Comparison of ENCODE assay signal across 25 cellular contexts in the genomic region with DNA sequence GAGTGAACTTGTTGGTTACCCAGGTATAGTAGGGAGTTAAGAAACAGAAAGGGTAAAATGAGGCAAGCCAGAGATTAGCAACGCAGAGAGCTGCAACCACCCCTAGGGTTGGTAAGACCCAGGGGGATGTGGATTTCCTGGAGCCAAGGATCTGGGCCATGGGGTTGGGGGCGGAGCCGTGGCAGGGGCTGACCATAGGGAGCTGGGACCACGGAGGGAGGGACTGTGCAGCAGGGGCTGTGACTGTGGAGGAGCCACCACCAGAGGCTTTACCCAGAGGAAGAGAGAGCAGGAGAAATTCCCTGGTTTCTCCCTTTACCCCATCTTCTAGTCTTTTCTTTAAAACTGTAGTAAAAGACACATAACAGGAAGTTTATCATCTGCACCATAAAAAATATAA.
"Had no signal": no experiment of that assay in that cellular context is flagged by ENCODE, and none has a peak within 500 bp of the region (broad histone marks: within the 10 kb centered on the region; RNA-seq: fewer than 3 reads in every experiment).

No MANE protein-coding gene starts in this region.

- H3K27ac ChIP-seq: epithelial cell of prostate, hepatocyte, left ventricle myocardium inferior, thoracic aorta, upper lobe of right lung had no signal

- H3K4me3 ChIP-seq: hepatocyte, left ventricle myocardium inferior, thoracic aorta, upper lobe of right lung had no signal

- H3K4me2 ChIP-seq: hepatocyte had no signal

- H3K4me1 Mint-ChIP-seq: activated naive CD8-positive, alpha-beta T cell treated with anti-CD3 and anti-CD28 coated beads, Interleukin-2, amount 10 ng/mL, durations not matched to agents 7 days and 5 days; stimulated activated naive B cell treated with anti-CD40 and anti-IgM and Interleukin-4, amounts not matched to agents 10 μg/mL and 1 μg/mL and 100 μg/mL, for 72 hours had no signal

- DNase-seq: activated CD4-positive, alpha-beta T cell treated with anti-CD3 and anti-CD28 coated beads for 48 hours; activated CD4-positive, CD25-positive, alpha-beta regulatory T cell; activated CD8-positive, alpha-beta T cell treated with anti-CD3 and anti-CD28 coated beads for 36 hours; activated naive CD4-positive, alpha-beta T cell treated with Interleukin-2 at 50 U/mL for 16 hours; activated naive CD8-positive, alpha-beta T cell treated with anti-CD3 and anti-CD28 coated beads, Interleukin-2, amount 10 ng/mL, durations not matched to agents 7 days and 5 days; activated T-cell treated with anti-CD3 and anti-CD28 coated beads, Interleukin-2, amount 50 U/mL, for 24 hours; anterior cingulate cortex; caudate nucleus; effector memory CD8-positive, alpha-beta T cell; foreskin fibroblast; kidney; left ventricle myocardium inferior; mammary epithelial cell; midbrain; occipital lobe; retina; stimulated activated naive B cell treated with anti-CD40 and anti-IgM and Interleukin-4, amounts not matched to agents 10 μg/mL and 1 μg/mL and 100 μg/mL, for 72 hours; T-helper 9 cell; upper lobe of right lung had no signal

- H3K79me2 ChIP-seq: hepatocyte had no signal

- H2AFZ ChIP-seq: hepatocyte had no signal

- H3K9me3 Mint-ChIP-seq: activated CD8-positive, alpha-beta T cell treated with anti-CD3 and anti-CD28 coated beads for 36 hours; activated naive CD8-positive, alpha-beta T cell treated with anti-CD3 and anti-CD28 coated beads, Interleukin-2, amount 10 ng/mL, durations not matched to agents 7 days and 5 days; activated T-cell treated with anti-CD3 and anti-CD28 coated beads, Interleukin-2, amount 50 U/mL, for 24 hours; activated T-helper 2 cell treated with anti-CD3 and anti-CD28 coated beads, Interferon-gamma antibody, Interleukin-2, Interleukin-4, amounts not matched to agents 10 μg/mL and 5 μg/mL and 100 μg/mL, durations not matched to agents 14 hours and 24 hours and 36 hours; effector memory CD8-positive, alpha-beta T cell; nephron had no signal

- H3K4me3 Mint-ChIP-seq: activated CD8-positive, alpha-beta T cell treated with anti-CD3 and anti-CD28 coated beads for 36 hours; activated naive CD8-positive, alpha-beta T cell treated with anti-CD3 and anti-CD28 coated beads, Interleukin-2, amount 10 ng/mL, durations not matched to agents 7 days and 5 days; activated T-cell treated with anti-CD3 and anti-CD28 coated beads, Interleukin-2, amount 50 U/mL, for 24 hours; brain; effector memory CD8-positive, alpha-beta T cell; nephron; stimulated activated naive B cell treated with anti-CD40 and anti-IgM and Interleukin-4, amounts not matched to agents 10 μg/mL and 1 μg/mL and 100 μg/mL, for 72 hours had no signal

- H3K27me3 Mint-ChIP-seq: activated CD8-positive, alpha-beta T cell treated with anti-CD3 and anti-CD28 coated beads for 36 hours; activated T-cell treated with anti-CD3 and anti-CD28 coated beads, Interleukin-2, amount 50 U/mL, for 24 hours; effector memory CD8-positive, alpha-beta T cell; stimulated activated naive B cell treated with anti-CD40 and anti-IgM and Interleukin-4, amounts not matched to agents 10 μg/mL and 1 μg/mL and 100 μg/mL, for 72 hours had no signal

- H3K27me3 ChIP-seq: hepatocyte, upper lobe of right lung had no signal

- H3K27ac Mint-ChIP-seq: activated CD8-positive, alpha-beta T cell treated with anti-CD3 and anti-CD28 coated beads for 36 hours; activated naive CD8-positive, alpha-beta T cell treated with anti-CD3 and anti-CD28 coated beads, Interleukin-2, amount 10 ng/mL, durations not matched to agents 7 days and 5 days; activated T-cell treated with anti-CD3 and anti-CD28 coated beads, Interleukin-2, amount 50 U/mL, for 24 hours; activated T-helper 2 cell treated with anti-CD3 and anti-CD28 coated beads, Interferon-gamma antibody, Interleukin-2, Interleukin-4, amounts not matched to agents 10 μg/mL and 5 μg/mL and 100 μg/mL, durations not matched to agents 14 hours and 24 hours and 36 hours; brain; effector memory CD8-positive, alpha-beta T cell; nephron; stimulated activated naive B cell treated with anti-CD40 and anti-IgM and Interleukin-4, amounts not matched to agents 10 μg/mL and 1 μg/mL and 100 μg/mL, for 72 hours had no signal

- H3K36me3 Mint-ChIP-seq: activated naive CD8-positive, alpha-beta T cell treated with anti-CD3 and anti-CD28 coated beads, Interleukin-2, amount 10 ng/mL, durations not matched to agents 7 days and 5 days; brain; stimulated activated naive B cell treated with anti-CD40 and anti-IgM and Interleukin-4, amounts not matched to agents 10 μg/mL and 1 μg/mL and 100 μg/mL, for 72 hours had no signal

- ATAC-seq: activated CD8-positive, alpha-beta T cell treated with anti-CD3 and anti-CD28 coated beads for 36 hours; effector memory CD8-positive, alpha-beta T cell; stimulated activated naive B cell treated with anti-CD40 and anti-IgM and Interleukin-4, amounts not matched to agents 10 μg/mL and 1 μg/mL and 100 μg/mL, for 72 hours; upper lobe of right lung had no signal

- H3K36me3 ChIP-seq: left ventricle myocardium inferior, thoracic aorta, upper lobe of right lung had no signal

- H3K4me1 ChIP-seq: left ventricle myocardium inferior, upper lobe of right lung had no signal
